Comparison of ENCODE assay signal across 1 cellular context in the genomic region with DNA sequence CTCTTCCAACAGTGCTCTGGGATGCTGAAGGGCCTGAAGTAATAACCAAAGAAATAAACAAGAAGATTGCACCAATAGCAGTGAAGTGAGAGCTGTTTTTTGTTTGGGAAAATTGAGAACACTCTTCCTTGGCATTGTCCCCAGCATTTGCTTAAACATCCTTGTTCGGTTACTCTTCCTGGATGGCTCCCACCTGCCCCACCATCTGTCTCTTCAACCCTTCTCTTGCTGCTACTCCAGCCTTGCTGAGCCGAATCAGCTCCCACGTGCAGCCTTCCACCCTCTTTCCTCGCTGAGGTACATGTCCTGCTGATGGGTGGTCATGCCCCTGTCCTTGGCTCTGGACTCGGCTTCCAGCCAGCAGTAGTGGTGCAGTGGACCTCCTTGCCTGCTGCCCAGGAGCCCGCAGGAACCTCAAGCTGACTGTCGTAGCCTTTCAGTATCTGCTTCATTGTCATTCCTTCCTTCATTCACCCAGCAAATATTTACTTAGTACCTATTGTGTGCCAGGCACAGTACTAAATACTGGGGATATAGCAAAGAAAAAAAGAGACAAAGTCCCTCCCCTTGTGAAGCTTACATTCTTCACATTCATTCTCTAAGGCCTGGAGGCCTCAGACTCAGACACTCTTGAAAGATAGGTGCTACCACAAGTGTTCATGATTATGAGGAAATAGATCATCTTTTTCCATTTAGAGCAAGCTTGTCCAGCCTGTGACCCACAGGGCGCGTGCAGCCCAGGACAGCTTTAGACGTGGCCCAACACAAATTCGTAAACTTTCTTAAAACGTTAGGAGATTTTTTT.
TF ChIP-seq lines count a peak whose summit lies in the region.

No MANE protein-coding gene starts in this region.

TF ChIP-seq in GM23338, 12 proteins besides CTCF, POLR2A, EP300 and RAD21 (continued from another document):
- TF ChIP-seq, protein P1, sequence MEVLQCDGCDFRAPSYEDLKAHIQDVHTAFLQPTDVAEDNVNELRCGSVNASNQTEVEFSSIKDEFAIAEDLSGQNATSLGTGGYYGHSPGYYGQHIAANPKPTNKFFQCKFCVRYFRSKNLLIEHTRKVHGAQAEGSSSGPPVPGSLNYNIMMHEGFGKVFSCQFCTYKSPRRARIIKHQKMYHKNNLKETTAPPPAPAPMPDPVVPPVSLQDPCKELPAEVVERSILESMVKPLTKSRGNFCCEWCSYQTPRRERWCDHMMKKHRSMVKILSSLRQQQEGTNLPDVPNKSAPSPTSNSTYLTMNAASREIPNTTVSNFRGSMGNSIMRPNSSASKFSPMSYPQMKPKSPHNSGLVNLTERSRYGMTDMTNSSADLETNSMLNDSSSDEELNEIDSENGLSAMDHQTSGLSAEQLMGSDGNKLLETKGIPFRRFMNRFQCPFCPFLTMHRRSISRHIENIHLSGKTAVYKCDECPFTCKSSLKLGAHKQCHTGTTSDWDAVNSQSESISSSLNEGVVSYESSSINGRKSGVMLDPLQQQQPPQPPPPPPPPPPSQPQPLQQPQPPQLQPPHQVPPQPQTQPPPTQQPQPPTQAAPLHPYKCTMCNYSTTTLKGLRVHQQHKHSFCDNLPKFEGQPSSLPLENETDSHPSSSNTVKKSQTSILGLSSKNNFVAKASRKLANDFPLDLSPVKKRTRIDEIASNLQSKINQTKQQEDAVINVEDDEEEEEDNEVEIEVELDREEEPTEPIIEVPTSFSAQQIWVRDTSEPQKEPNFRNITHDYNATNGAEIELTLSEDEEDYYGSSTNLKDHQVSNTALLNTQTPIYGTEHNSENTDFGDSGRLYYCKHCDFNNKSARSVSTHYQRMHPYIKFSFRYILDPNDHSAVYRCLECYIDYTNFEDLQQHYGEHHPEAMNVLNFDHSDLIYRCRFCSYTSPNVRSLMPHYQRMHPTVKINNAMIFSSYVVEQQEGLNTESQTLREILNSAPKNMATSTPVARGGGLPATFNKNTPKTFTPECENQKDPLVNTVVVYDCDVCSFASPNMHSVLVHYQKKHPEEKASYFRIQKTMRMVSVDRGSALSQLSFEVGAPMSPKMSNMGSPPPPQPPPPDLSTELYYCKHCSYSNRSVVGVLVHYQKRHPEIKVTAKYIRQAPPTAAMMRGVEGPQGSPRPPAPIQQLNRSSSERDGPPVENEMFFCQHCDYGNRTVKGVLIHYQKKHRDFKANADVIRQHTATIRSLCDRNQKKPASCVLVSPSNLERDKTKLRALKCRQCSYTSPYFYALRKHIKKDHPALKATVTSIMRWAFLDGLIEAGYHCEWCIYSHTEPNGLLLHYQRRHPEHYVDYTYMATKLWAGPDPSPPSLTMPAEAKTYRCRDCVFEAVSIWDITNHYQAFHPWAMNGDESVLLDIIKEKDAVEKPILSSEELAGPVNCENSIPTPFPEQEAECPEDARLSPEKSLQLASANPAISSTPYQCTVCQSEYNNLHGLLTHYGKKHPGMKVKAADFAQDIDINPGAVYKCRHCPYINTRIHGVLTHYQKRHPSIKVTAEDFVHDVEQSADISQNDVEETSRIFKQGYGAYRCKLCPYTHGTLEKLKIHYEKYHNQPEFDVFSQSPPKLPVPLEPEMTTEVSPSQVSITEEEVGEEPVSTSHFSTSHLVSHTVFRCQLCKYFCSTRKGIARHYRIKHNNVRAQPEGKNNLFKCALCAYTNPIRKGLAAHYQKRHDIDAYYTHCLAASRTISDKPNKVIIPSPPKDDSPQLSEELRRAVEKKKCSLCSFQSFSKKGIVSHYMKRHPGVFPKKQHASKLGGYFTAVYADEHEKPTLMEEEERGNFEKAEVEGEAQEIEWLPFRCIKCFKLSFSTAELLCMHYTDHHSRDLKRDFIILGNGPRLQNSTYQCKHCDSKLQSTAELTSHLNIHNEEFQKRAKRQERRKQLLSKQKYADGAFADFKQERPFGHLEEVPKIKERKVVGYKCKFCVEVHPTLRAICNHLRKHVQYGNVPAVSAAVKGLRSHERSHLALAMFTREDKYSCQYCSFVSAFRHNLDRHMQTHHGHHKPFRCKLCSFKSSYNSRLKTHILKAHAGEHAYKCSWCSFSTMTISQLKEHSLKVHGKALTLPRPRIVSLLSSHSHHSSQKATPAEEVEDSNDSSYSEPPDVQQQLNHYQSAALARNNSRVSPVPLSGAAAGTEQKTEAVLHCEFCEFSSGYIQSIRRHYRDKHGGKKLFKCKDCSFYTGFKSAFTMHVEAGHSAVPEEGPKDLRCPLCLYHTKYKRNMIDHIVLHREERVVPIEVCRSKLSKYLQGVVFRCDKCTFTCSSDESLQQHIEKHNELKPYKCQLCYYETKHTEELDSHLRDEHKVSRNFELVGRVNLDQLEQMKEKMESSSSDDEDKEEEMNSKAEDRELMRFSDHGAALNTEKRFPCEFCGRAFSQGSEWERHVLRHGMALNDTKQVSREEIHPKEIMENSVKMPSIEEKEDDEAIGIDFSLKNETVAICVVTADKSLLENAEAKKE (CRISPR knock-in tag; IDR thresholded peaks at IDR 0.05): no peak
- TF ChIP-seq ZNF114 (CRISPR knock-in tag; IDR thresholded peaks at IDR 0.05) (no peak), NANOG (IDR thresholded peaks at IDR 0.05; ENCODE audit: borderline replicate concordance) (no peak)
